Comparison of ENCODE assay signal across 19 cellular contexts in the genomic region with DNA sequence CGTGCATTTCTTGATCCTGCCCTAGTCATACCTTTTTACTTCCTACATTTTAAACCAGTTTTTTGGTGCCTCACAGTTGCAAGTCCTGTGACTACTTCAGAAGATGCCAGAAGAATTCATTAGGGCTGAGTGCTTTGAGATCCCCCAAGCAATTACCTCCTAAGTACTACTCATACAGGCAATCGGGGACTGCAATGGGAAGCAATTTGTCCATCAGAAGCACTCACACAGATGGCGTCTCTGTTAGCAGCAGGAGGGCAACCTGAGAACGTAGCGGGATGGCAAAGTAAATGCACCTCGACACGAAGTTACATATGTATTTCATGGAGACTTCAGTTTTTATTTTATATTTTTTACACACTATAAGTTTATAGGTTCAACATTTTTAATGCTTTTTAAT.
DNase-seq lines count a peak whose midpoint lies in the region; ATAC-seq, FAIRE-seq and TF ChIP-seq lines count a peak whose summit lies in the region.
"Had no signal": no experiment of that assay in that cellular context is flagged by ENCODE, and none has a peak within 500 bp of the region (broad histone marks: within the 10 kb centered on the region; RNA-seq: fewer than 3 reads in every experiment).

No MANE protein-coding gene starts in this region.

- no peak overlapping the region for H4K8ac ChIP-seq in H1 (ENCODE audit: extremely low read depth, insufficient read depth, low read length)

- no peak overlapping the region for H3K18ac ChIP-seq in H1 (ENCODE audit: extremely low read depth, low read length)

- DNase-seq in DMS79 treated with DMSO at 0.1 percent for 48 hours (lab: John Stamatoyannopoulos, UW) (peak; percentile 64), NCI-H1436 (lab: John Stamatoyannopoulos, UW) (peak; percentile 80), NCI-H2227 (lab: John Stamatoyannopoulos, UW; ENCODE audit: unreplicated experiment) (peak; percentile 60), H1 (ENCODE audit: low read depth in 1 of 2, low spot score in 2 of 2) (no peak), tibial nerve (ENCODE audit: low spot score in 2 of 2) (no peak), NCI-H82 treated with DMSO at 0.1 percent for 48 hours (lab: John Stamatoyannopoulos, UW; ENCODE audit: unreplicated experiment) (no peak)
- no peak for DNase-seq in activated naive CD8-positive, alpha-beta T cell treated with anti-CD3 and anti-CD28 coated beads for 36 hours
- DNase-seq: CD8-positive, alpha-beta T cell; COR-L47; DMS53; IMR-90; KBM-7 had no signal

- no peak overlapping the region for H3K4me3 Mint-ChIP-seq in activated naive CD8-positive, alpha-beta T cell treated with anti-CD3 and anti-CD28 coated beads for 36 hours
- H3K4me3 Mint-ChIP-seq: CD14-positive monocyte; CD8-positive, alpha-beta T cell had no signal

- H2AK5ac ChIP-seq in H1 (ENCODE audit: low read depth, low read length) = no peak overlapping the region

- H3K27me3 ChIP-seq in H1 (replicated peaks in 1 of 4; ENCODE audit: control insufficient read depth in 3 of 4, extremely low read depth in 1 of 4, insufficient read depth in 3 of 4, low read length in 3 of 4) (no peaks in the 10 kb centered on the region), tibial nerve (no peaks in the 10 kb centered on the region)

- H3K9me3 ChIP-seq in H1 (ENCODE audit: insufficient read depth in 2 of 2, low read depth in 1 of 2, low read length in 1 of 2) (peaks cover 5 to 9% of the 10 kb centered on the region in 2 experiments; a peak in 2 of 4 replicates), tibial nerve (no peaks in the 10 kb centered on the region)

- TF ChIP-seq EP300 in H1 (IDR thresholded peaks at IDR 0.05; ENCODE audit: borderline replicate concordance in 1 of 2, low read depth in 2 of 2, low read length in 2 of 2) (no peak), tibial nerve (IDR thresholded peaks at IDR 0.05) (no peak)

- no peak overlapping the region for H3K9ac ChIP-seq in H1 (replicated peaks in 1 of 4; ENCODE audit: extremely low read depth in 1 of 4, low read depth in 3 of 4, low read length in 3 of 4)

- no peak overlapping the region for H2BK120ac ChIP-seq in H1 (replicated peaks; ENCODE audit: low read depth, low read length)

- H3K23me2 ChIP-seq in H1 (ENCODE audit: low read depth, low read length) = no peaks in the 10 kb centered on the region

- TF ChIP-seq POLR2A in H1 (IDR thresholded peaks at IDR 0.05; ENCODE audit: control extremely low read depth in 1 of 2, low read depth in 2 of 2, low read length in 2 of 2) = no peak
- no peak for TF ChIP-seq POLR2A in tibial nerve (IDR thresholded peaks at IDR 0.05)

- H3K4me3 ChIP-seq in H1 (ENCODE audit: extremely low read depth in 1 of 4, insufficient read depth in 2 of 4, low read depth in 3 of 4, low read length in 4 of 4) (no peak overlapping the region), tibial nerve (no peak overlapping the region)
- H3K4me3 ChIP-seq: GM12878 had no signal

- H3K36me3 ChIP-seq in H1 (ENCODE audit: control insufficient read depth in 2 of 4, insufficient read depth in 4 of 4, low read length in 3 of 4) (no peaks in the 10 kb centered on the region), tibial nerve (no peaks in the 10 kb centered on the region)

- no peaks in the 10 kb centered on the region for H3K79me1 ChIP-seq in H1 (ENCODE audit: low read depth, low read length)

- H4K20me1 ChIP-seq in H1 (replicated peaks in 1 of 2; ENCODE audit: control insufficient read depth in 1 of 2, insufficient read depth in 2 of 2, low read length in 2 of 2) = no peaks in the 10 kb centered on the region

- WGBS in H1 (ENCODE audit: extremely low coverage in 1 of 2, insufficient coverage in 1 of 2, insufficient read length in 1 of 2, insufficient replicate concordance in 2 of 2, low coverage in 1 of 2, low lambda C conversion rate in 2 of 2, missing lambda C conversion rate in 1 of 2), 2 experiments = 94% methylated on average over 7 of the region's 7 CpGs; no CpG with 5 or more reads in 1 of the 2 experiments
- WGBS in tibial nerve, 2 donors = 69 to 78% methylated on average over 7 of the region's 7 CpGs

- no peaks in the 10 kb centered on the region for H3K4me1 Mint-ChIP-seq in activated naive CD8-positive, alpha-beta T cell treated with anti-CD3 and anti-CD28 coated beads for 36 hours
- H3K4me1 Mint-ChIP-seq: CD14-positive monocyte had no signal

- H3K79me2 ChIP-seq in H1 (ENCODE audit: control insufficient read depth in 1 of 2, insufficient read depth in 2 of 2, low read length in 2 of 2) = no peaks in the 10 kb centered on the region

- no peak overlapping the region for H3K4ac ChIP-seq in H1 (replicated peaks; ENCODE audit: insufficient read length, low read depth, low read length)

- H3K23ac ChIP-seq in H1 (ENCODE audit: insufficient read length) = no peak overlapping the region

- no peak for TF ChIP-seq RAD21 in H1 (IDR thresholded peaks at IDR 0.05 in 1 of 2, conservative IDR thresholded peaks at IDR 0.05 in 1 of 2; ENCODE audit: low read depth in 2 of 2, low read length in 2 of 2)

- peak; percentile 28 for FAIRE-seq in H1 (lab: Jason Lieb, UNC)
- FAIRE-seq: D721Med, GM12878, GM19239, H54 had no signal

- POLR2A ChIA-PET in H1 (lab: Charles Lee; ENCODE audit: partially characterized antibody) = no interaction called here

- no peak overlapping the region for H2AFZ ChIP-seq in H1 (ENCODE audit: low read length)

- no peak overlapping the region for H2BK5ac ChIP-seq in H1 (ENCODE audit: low read depth, low read length)

- H4K91ac ChIP-seq in H1 (replicated peaks; ENCODE audit: insufficient read length, low read length) = no peak overlapping the region

- H2BK12ac ChIP-seq in H1 (ENCODE audit: low read depth, low read length) = no peak overlapping the region

- no peak overlapping the region for H3K27ac Mint-ChIP-seq in activated naive CD8-positive, alpha-beta T cell treated with anti-CD3 and anti-CD28 coated beads for 36 hours
- H3K27ac Mint-ChIP-seq: CD14-positive monocyte; CD8-positive, alpha-beta T cell had no signal

- no peak overlapping the region for H3K14ac ChIP-seq in H1 (ENCODE audit: insufficient read length)

- ATAC-seq in HG03175 (IDR thresholded peaks at IDR 0.05; ENCODE audit: unreplicated experiment) = no peak
- ATAC-seq: CD8-positive, alpha-beta T cell; GM12878; HCT116 had no signal

- no peak overlapping the region for H4K5ac ChIP-seq in H1 (ENCODE audit: insufficient read length, low read depth, low read length)

- H2BK20ac ChIP-seq in H1 (ENCODE audit: low read length) = no peak overlapping the region

- TF ChIP-seq CTCF in H1 (IDR thresholded peaks at IDR 0.05; ENCODE audit: control extremely low read depth in 1 of 3, insufficient read depth in 1 of 3, low read depth in 1 of 3, low read length in 3 of 3) (no peak), tibial nerve (IDR thresholded peaks at IDR 0.05) (no peak)

- H3K4me2 ChIP-seq in H1 (ENCODE audit: insufficient read depth in 1 of 2, low read depth in 2 of 2, low read length in 2 of 2) = no peak overlapping the region

- no peak overlapping the region for H2BK15ac ChIP-seq in H1 (ENCODE audit: low read length)

- H3K4me1 ChIP-seq in H1 (replicated peaks in 1 of 4; ENCODE audit: control insufficient read depth in 3 of 4, insufficient read depth in 4 of 4, low read length in 3 of 4) (no peaks in the 10 kb centered on the region), tibial nerve (no peaks in the 10 kb centered on the region)

- no peaks in the 10 kb centered on the region for H3K27me3 Mint-ChIP-seq in activated naive CD8-positive, alpha-beta T cell treated with anti-CD3 and anti-CD28 coated beads for 36 hours

- peaks cover 5% of the 10 kb centered on the region for H3K9me3 Mint-ChIP-seq in activated naive CD8-positive, alpha-beta T cell treated with anti-CD3 and anti-CD28 coated beads for 36 hours

- no peak overlapping the region for H3K56ac ChIP-seq in H1 (replicated peaks; ENCODE audit: insufficient read length, low read depth, low read length)

- H3K27ac ChIP-seq in H1 (ENCODE audit: low read depth, low read length) (no peak overlapping the region), tibial nerve (no peak overlapping the region)

- CTCF ChIA-PET in H1 (lab: Charles Lee; ENCODE audit: partially characterized antibody) = no interaction called here

- no peaks in the 10 kb centered on the region for H3K36me3 Mint-ChIP-seq in activated naive CD8-positive, alpha-beta T cell treated with anti-CD3 and anti-CD28 coated beads for 36 hours
- H3K36me3 Mint-ChIP-seq: CD14-positive monocyte; CD8-positive, alpha-beta T cell had no signal

TF ChIP-seq in H1, 55 proteins besides CTCF, POLR2A, EP300 and RAD21:
- TF ChIP-seq RXRA (IDR thresholded peaks at IDR 0.05; ENCODE audit: insufficient read depth, low read depth, low read length) (no peak), BCL11A (IDR thresholded peaks at IDR 0.05; ENCODE audit: low read depth in 2 of 2, low read length in 2 of 2) (no peak), SIRT6 (IDR thresholded peaks at IDR 0.05; ENCODE audit: low read length) (no peak), TAF1 (IDR thresholded peaks at IDR 0.05; ENCODE audit: low read depth, low read length) (no peak), SIN3A (conservative IDR thresholded peaks at IDR 0.05 in 1 of 2, IDR thresholded peaks at IDR 0.05 in 1 of 2; ENCODE audit: low read depth in 1 of 2, low read length in 2 of 2) (no peak), NRF1 (IDR thresholded peaks at IDR 0.05; ENCODE audit: low read depth, low read length) (no peak), CREB1 (IDR thresholded peaks at IDR 0.05) (no peak), ZNF274 (IDR thresholded peaks at IDR 0.05; ENCODE audit: borderline replicate concordance, extremely low read depth, low read length) (no peak), HDAC6 (IDR thresholded peaks at IDR 0.05; ENCODE audit: low read depth, low read length) (no peak)
- TF ChIP-seq, protein P1, sequence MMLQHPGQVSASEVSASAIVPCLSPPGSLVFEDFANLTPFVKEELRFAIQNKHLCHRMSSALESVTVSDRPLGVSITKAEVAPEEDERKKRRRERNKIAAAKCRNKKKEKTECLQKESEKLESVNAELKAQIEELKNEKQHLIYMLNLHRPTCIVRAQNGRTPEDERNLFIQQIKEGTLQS (IDR thresholded peaks at IDR 0.05; ENCODE audit: insufficient read depth, low read depth, low read length) = no peak

Comparison
In these comparisons a context has a peak if more than half of its experiments do, and no peak if none do; other contexts are left out.
1. DNase-seq: peak in DMS79 treated with DMSO at 0.1 percent for 48 hours (single experiment), NCI-H1436 (single experiment) and NCI-H2227 (single experiment); none in H1 (0 of 2), tibial nerve (0 of 2), NCI-H82 treated with DMSO at 0.1 percent for 48 hours (single experiment) and activated naive CD8-positive, alpha-beta T cell treated with anti-CD3 and anti-CD28 coated beads for 36 hours (single experiment).